Comparison of ENCODE assay signal across 10 cellular contexts in the genomic region with DNA sequence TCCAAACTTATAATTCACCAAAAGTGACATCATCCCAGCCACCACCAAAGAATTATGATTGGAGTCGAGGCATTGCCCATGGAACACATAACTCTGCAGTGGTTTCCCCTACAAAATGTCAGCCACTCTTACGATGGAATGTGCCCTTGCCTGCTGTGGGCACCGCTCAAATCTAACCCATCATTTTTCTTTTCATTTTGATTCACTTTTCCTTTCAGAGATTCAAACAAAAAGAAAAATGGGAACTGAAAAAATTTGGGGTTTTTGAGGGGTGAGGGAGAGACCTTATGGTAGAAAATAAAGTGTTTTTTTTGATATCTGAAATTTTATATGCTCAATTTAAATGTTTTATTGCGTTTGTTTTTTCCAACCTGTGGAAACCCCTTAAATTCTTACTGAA. TPM values are rescaled to one million over a fixed set of nuclear protein-coding genes. Genes with fewer than 3 reads are reported as not detected.
DNase-seq lines count a peak whose midpoint lies in the region; ATAC-seq and TF ChIP-seq lines count a peak whose summit lies in the region.
"Had no signal": no experiment of that assay in that cellular context is flagged by ENCODE, and none has a peak within 500 bp of the region (broad histone marks: within the 10 kb centered on the region; RNA-seq: fewer than 3 reads in every experiment).

No MANE protein-coding gene starts in this region.

- H3K9me3 Mint-ChIP-seq in naive B cell, result peaks cover 0 to 2% (median 0%) of the 10 kb centered on the region in 7 donors
- H3K9me3 Mint-ChIP-seq: neural crest cell had no signal

- ATAC-seq in GM19455 (IDR thresholded peaks at IDR 0.05; ENCODE audit: unreplicated experiment) (peak; percentile 29), HG03469 (IDR thresholded peaks at IDR 0.05; ENCODE audit: unreplicated experiment) (peak; percentile 40), naive B cell (ENCODE audit: low read depth in 2 of 2) (peak; percentile 56 to 65), GM21737 (IDR thresholded peaks at IDR 0.05; ENCODE audit: unreplicated experiment) (no peak)

- H3K4me3 ChIP-seq in GM12865 (ENCODE audit: low read depth, low read length), result peak overlapping the region; percentile 4; the same call in 1 of the 2 replicates

- H3K4me1 Mint-ChIP-seq in naive B cell, result peaks cover 23 to 38% (median 32%) of the 10 kb centered on the region in 3 donors

- no peaks in the 10 kb centered on the region for H3K27me3 Mint-ChIP-seq in naive B cell

- in situ Hi-C loops in KBM-7 (cut with MboI; ENCODE audit: low pct_unique_long_range_greater_than_20kb, low sequenced_read_pairs), result no loop called here

- peak overlapping the region; percentile 41 to 84 (median 66) for H3K4me3 Mint-ChIP-seq in naive B cell
- H3K4me3 Mint-ChIP-seq: neural crest cell had no signal

- H3K36me3 Mint-ChIP-seq in naive B cell, result peaks cover 9 to 27% of the 10 kb centered on the region in 2 donors

- DNase-seq in GM12865 (ENCODE audit: low read depth) (no peak), naive B cell (peak; percentile 49), NCI-H2171 (lab: John Stamatoyannopoulos, UW) (no peak), KBM-7 (no peak)
- DNase-seq: DMS79 treated with DMSO at 0.1 percent for 48 hours, GOT3 had no signal

- TF ChIP-seq CTCF in GM12865 (IDR thresholded peaks at IDR 0.05; ENCODE audit: insufficient read depth, low read depth, low read length, missing control alignments), result no peak

- peak overlapping the region; percentile 81 to 95 (median 92) for H3K27ac Mint-ChIP-seq in naive B cell

RNA-seq across cellular contexts. Expression of a gene that starts 28.1 kb away (rescaled TPM):
- polyA plus RNA-seq in naive B cell (ENCODE audit: low read depth in 6 of 6), result 10 to 100 TPM; 22.4 to 58.5 (median 39.8) TPM
